Comparison of ENCODE assay signal across 1 cellular context in genomic region chr7:28509256-28510021, GRCh38.
A peak's percentile ranks its signal among the peaks of the same experiment; 100 is the strongest.
TF ChIP-seq lines count a peak whose summit lies in the region.

No MANE protein-coding gene starts in this region.

TF ChIP-seq in GM12878, 131 proteins besides CTCF, POLR2A, EP300 and RAD21 (continued from another document and continues in another):
- TF ChIP-seq CEBPZ (IDR thresholded peaks at IDR 0.05; ENCODE audit: low read depth, low read length) (no peak), LARP7 (IDR thresholded peaks at IDR 0.05) (no peak), ZNF24 (IDR thresholded peaks at IDR 0.05) (peak; percentile 25; the same call in 1 of the 2 replicates), ZNF687 (IDR thresholded peaks at IDR 0.05) (peak; percentile 92), IRF5 (IDR thresholded peaks at IDR 0.05; ENCODE audit: borderline replicate concordance) (no peak), REST (IDR thresholded peaks at IDR 0.05; ENCODE audit: low read depth, low read length) (no peak), SMARCA5 (IDR thresholded peaks at IDR 0.05) (peak; percentile 21; the same call in 1 of the 2 replicates), EGR1 (IDR thresholded peaks at IDR 0.05; ENCODE audit: borderline replicate concordance in 1 of 2, low read depth in 2 of 2, low read length in 2 of 2) (peak in 1 of 2 experiments; percentile 92; a peak in 2 of 3 replicates), MXI1 (IDR thresholded peaks at IDR 0.05; ENCODE audit: low read depth, low read length) (no peak), CBFB (IDR thresholded peaks at IDR 0.05; ENCODE audit: low read depth) (peak; percentile 38; the same call in 1 of the 2 replicates), ZBTB4 (CRISPR knock-in tag; IDR thresholded peaks at IDR 0.05) (no peak), BCLAF1 (IDR thresholded peaks at IDR 0.05) (no peak), PKNOX1 (IDR thresholded peaks at IDR 0.05) (no peak), CHD4 (IDR thresholded peaks at IDR 0.05) (no peak), KAT2A (conservative IDR thresholded peaks at IDR 0.05; ENCODE audit: control insufficient read depth, low read depth, low read length) (no peak), PRDM15 (CRISPR knock-in tag; IDR thresholded peaks at IDR 0.05) (no peak), MEF2A (IDR thresholded peaks at IDR 0.05; ENCODE audit: insufficient read depth, low read depth, low read length) (peak; percentile 76; the same call in 1 of the 2 replicates), SKIL (IDR thresholded peaks at IDR 0.05; ENCODE audit: low read depth, poor library complexity, severe bottlenecking) (peak; percentile 95), TBL1XR1 (IDR thresholded peaks at IDR 0.05; ENCODE audit: low read depth, low read length) (no peak), SUZ12 (IDR thresholded peaks at IDR 0.05; ENCODE audit: unreplicated experiment) (no peak), MEF2B (IDR thresholded peaks at IDR 0.05; ENCODE audit: partially characterized antibody, poor library complexity, severe bottlenecking) (peak; percentile 86)
